10 cellular contexts compared by ENCODE assay signal in genomic region chrX:38326086-38326485, GRCh38. TPM values are rescaled to one million over a fixed set of nuclear protein-coding genes. Genes with fewer than 3 reads are reported as not detected.
A peak's percentile ranks its signal among the peaks of the same experiment; 100 is the strongest.
DNase-seq lines count a peak whose midpoint lies in the region; TF ChIP-seq lines count a peak whose summit lies in the region.
"Had no signal": no experiment of that assay in that cellular context is flagged by ENCODE, and none has a peak within 500 bp of the region (broad histone marks: within the 10 kb centered on the region; RNA-seq: fewer than 3 reads in every experiment).

No MANE protein-coding gene starts in this region.

- no peaks in the 10 kb centered on the region for H3K27me3 Mint-ChIP-seq in activated naive CD4-positive, alpha-beta T cell treated with anti-CD3 and anti-CD28 coated beads for 36 hours (ENCODE audit: low read depth)
- no peaks in the 10 kb centered on the region for H3K27me3 Mint-ChIP-seq in type B pancreatic cell

- H3F3A ChIP-seq in PC-9 (ENCODE audit: insufficient read depth, low read depth): no peaks in the 10 kb centered on the region

- POLR2A ChIA-PET in PC-9 (lab: Charles Lee; ENCODE audit: unreplicated experiment): no interaction called here

- H3K4me3 Mint-ChIP-seq in activated naive CD4-positive, alpha-beta T cell treated with anti-CD3 and anti-CD28 coated beads for 36 hours: peak overlapping the region; percentile 89
- H3K4me3 Mint-ChIP-seq in type B pancreatic cell: peak overlapping the region; percentile 94

- peak overlapping the region; percentile 82 to 83 for H3K27ac ChIP-seq in liver (ENCODE audit: low read depth in 1 of 2, low read length in 2 of 2)
- H3K27ac ChIP-seq in PC-9: no peak overlapping the region

- H3K36me3 Mint-ChIP-seq in activated naive CD4-positive, alpha-beta T cell treated with anti-CD3 and anti-CD28 coated beads for 36 hours (ENCODE audit: low read depth): no peaks in the 10 kb centered on the region
- peaks cover 3% of the 10 kb centered on the region for H3K36me3 Mint-ChIP-seq in type B pancreatic cell

- H3K4me1 ChIP-seq in liver (ENCODE audit: control insufficient read depth in 4 of 4, insufficient read depth in 4 of 4, low read length in 3 of 4) (peaks cover 0 to 5% (median 1%) of the 10 kb centered on the region in 4 donors), PC-9 (replicated peaks; ENCODE audit: insufficient read depth) (no peaks in the 10 kb centered on the region)

- H3K27me3 ChIP-seq in liver (ENCODE audit: control insufficient read depth in 4 of 4, insufficient read depth in 4 of 4, low read length in 3 of 4) (no peaks in the 10 kb centered on the region), PC-9 (ENCODE audit: insufficient read depth, low read depth) (no peaks in the 10 kb centered on the region)

- no peak overlapping the region for H3K27ac Mint-ChIP-seq in activated naive CD4-positive, alpha-beta T cell treated with anti-CD3 and anti-CD28 coated beads for 36 hours
- H3K27ac Mint-ChIP-seq in type B pancreatic cell: peak overlapping the region; percentile 96

- H4K20me1 ChIP-seq in PC-9 (ENCODE audit: insufficient read depth): no peaks in the 10 kb centered on the region

- CTCF ChIA-PET in activated naive CD4-positive, alpha-beta T cell treated with anti-CD3 and anti-CD28 coated beads for 36 hours (lab: Charles Lee): interaction anchor here (1.4 kb wide), 1 partner anchor 9 kb away, joined by 6 read pairs; no protein-coding TSS in a partner anchor
- CTCF ChIA-PET in PC-9 (lab: Charles Lee): no interaction called here

- H3K4me2 ChIP-seq in PC-9: no peak overlapping the region

- H3K9me3 ChIP-seq in liver (ENCODE audit: control insufficient read depth in 4 of 4, low read length in 3 of 4): no peaks in the 10 kb centered on the region
- H3K9me3 ChIP-seq in PC-9 (ENCODE audit: insufficient read depth, low read depth): no peaks in the 10 kb centered on the region

- no peaks in the 10 kb centered on the region for H3K9me3 Mint-ChIP-seq in activated naive CD4-positive, alpha-beta T cell treated with anti-CD3 and anti-CD28 coated beads for 36 hours
- no peaks in the 10 kb centered on the region for H3K9me3 Mint-ChIP-seq in type B pancreatic cell

- intact Hi-C loops in activated naive CD4-positive, alpha-beta T cell treated with anti-CD3 and anti-CD28 coated beads for 36 hours (cut with micrococcal nuclease): loop anchor here (2.0 kb wide), 3 partner anchors 65 to 579 kb away; partner anchors contain the start of gene DYNLT3
- intact Hi-C loops in PC-9 (cut with micrococcal nuclease; ENCODE audit: unreplicated experiment): no loop called here

- no TSS peak for BruUV-seq in PC-9 (replicated peaks; lab: Mats Ljungman, UMichigan)

- no peak for TF ChIP-seq CTCF in astrocyte of the cerebellum (IDR thresholded peaks at IDR 0.05; ENCODE audit: low read depth, low read length, missing control alignments)
- TF ChIP-seq CTCF in liver (IDR thresholded peaks at IDR 0.05; ENCODE audit: low read depth, low read length, missing input control): no peak
- no peak for TF ChIP-seq CTCF in type B pancreatic cell (conservative IDR thresholded peaks at IDR 0.05)
- TF ChIP-seq CTCF in PC-9 (conservative IDR thresholded peaks at IDR 0.05): no peak

- H3K9ac ChIP-seq in liver (ENCODE audit: low read depth in 1 of 2, low read length in 2 of 2): peak overlapping the region; percentile 47 to 53

- TF ChIP-seq RAD21 in liver (IDR thresholded peaks at IDR 0.05): no peak

- H3K36me3 ChIP-seq in liver (ENCODE audit: control insufficient read depth in 4 of 4, insufficient read depth in 3 of 4, low read depth in 1 of 4, low read length in 3 of 4) (no peaks in the 10 kb centered on the region), PC-9 (ENCODE audit: low read depth) (no peaks in the 10 kb centered on the region)

- H3K4me1 Mint-ChIP-seq in activated naive CD4-positive, alpha-beta T cell treated with anti-CD3 and anti-CD28 coated beads for 36 hours (ENCODE audit: low read depth): peaks cover 13% of the 10 kb centered on the region
- H3K4me1 Mint-ChIP-seq in type B pancreatic cell (ENCODE audit: unreplicated experiment): peaks cover 4% of the 10 kb centered on the region

- WGBS in liver: 58% methylated on average over 3 of the region's 3 CpGs

- DNase-seq in activated naive CD4-positive, alpha-beta T cell treated with anti-CD3 and anti-CD28 coated beads for 36 hours: no peak
- no peak for DNase-seq in activated naive CD4-positive, alpha-beta T cell treated with Interleukin-2 at 50 U/mL for 16 hours
- DNase-seq in astrocyte of the cerebellum (ENCODE audit: low read depth) (no peak), type B pancreatic cell (ENCODE audit: extremely low spot score, unreplicated experiment) (no peak), NCI-H524 (lab: John Stamatoyannopoulos, UW) (no peak), PC-9 (no peak), NOMO-1 treated with DMSO at 0.1 percent for 48 hours (lab: John Stamatoyannopoulos, UW; ENCODE audit: unreplicated experiment) (no peak)
- DNase-seq: NCI-H510A treated with DMSO at 0.1 percent for 48 hours had no signal

- no peaks in the 10 kb centered on the region for H3K9me2 ChIP-seq in PC-9 (ENCODE audit: insufficient read depth)

- H2AFZ ChIP-seq in PC-9: no peak overlapping the region

- H3K4me3 ChIP-seq in astrocyte of the cerebellum (ENCODE audit: low read depth, low read length) (peak overlapping the region; percentile 65), liver (ENCODE audit: low read depth in 1 of 3, low read length in 3 of 3) (peak overlapping the region in 2 of 3 donors; percentile 67 to 81), PC-9 (no peak overlapping the region)

- in situ Hi-C loops in astrocyte of the cerebellum (cut with HindIII; ENCODE audit: low sequenced_read_pairs): no loop called here

- no peaks in the 10 kb centered on the region for H3K79me2 ChIP-seq in PC-9 (ENCODE audit: low read depth)

TF ChIP-seq in liver, 16 proteins besides CTCF, POLR2A, EP300 and RAD21:
- TF ChIP-seq NR2F2 (IDR thresholded peaks at IDR 0.05) (no peak), HNF4G (IDR thresholded peaks at IDR 0.05) (no peak), HNF4A (conservative IDR thresholded peaks at IDR 0.05) (no peak), REST (IDR thresholded peaks at IDR 0.05) (no peak), YY1 (IDR thresholded peaks at IDR 0.05) (no peak), JUND (IDR thresholded peaks at IDR 0.05) (no peak), FOXA2 (IDR thresholded peaks at IDR 0.05) (no peak), EGR1 (IDR thresholded peaks at IDR 0.05; ENCODE audit: low read depth in 2 of 2) (no peak), GABPA (IDR thresholded peaks at IDR 0.05 in 1 of 2, conservative IDR thresholded peaks at IDR 0.05 in 1 of 2) (no peak), TAF1 (conservative IDR thresholded peaks at IDR 0.05) (no peak), FOXA1 (IDR thresholded peaks at IDR 0.05) (no peak)

RNA-seq across cellular contexts. Expression of gene RPGR, which starts 1.2 kb away (rescaled TPM):
- total RNA-seq in activated naive CD4-positive, alpha-beta T cell treated with anti-CD3 and anti-CD28 coated beads for 36 hours: 1 to 10 TPM; 6.5 to 7.4 TPM
- total RNA-seq in liver: 1 to 10 TPM; 3.8 to 7.2 TPM
- 1 to 10 TPM; 1.7 to 3.2 TPM for polyA plus RNA-seq in liver
- total RNA-seq in type B pancreatic cell (ENCODE audit: low replicate concordance): 8.4 and 13.2 TPM in 2 replicates
- total RNA-seq in PC-9 (2021): not detected in 2 replicates

RNA-seq across cellular contexts. Expression of gene OTC, which starts 26.3 kb away (rescaled TPM):
- not detected for total RNA-seq in activated naive CD4-positive, alpha-beta T cell treated with anti-CD3 and anti-CD28 coated beads for 36 hours
- 10 to 100 TPM; 46.3 to 67.9 TPM for total RNA-seq in liver
- 10 to 100 TPM; 41.5 to 72.1 TPM for polyA plus RNA-seq in liver
- 3.2 and 12.9 TPM in 2 replicates for total RNA-seq in type B pancreatic cell (ENCODE audit: low replicate concordance)
- total RNA-seq in PC-9 (2021): not detected in 2 replicates
- total RNA-seq: bronchial epithelial cell had no signal
